ENCODE assay signal across 22 cellular contexts in genomic region chr16:75048051-75048450, GRCh38. TPM values are rescaled to one million over a fixed set of nuclear protein-coding genes. Genes with fewer than 3 reads are reported as not detected.
A peak's percentile ranks its signal among the peaks of the same experiment; 100 is the strongest.
DNase-seq lines count a peak whose midpoint lies in the region; ATAC-seq and TF ChIP-seq lines count a peak whose summit lies in the region.
"Had no signal": no experiment of that assay in that cellular context is flagged by ENCODE, and none has a peak within 500 bp of the region (broad histone marks: within the 10 kb centered on the region; RNA-seq: fewer than 3 reads in every experiment).

No MANE protein-coding gene starts in this region.

- WGBS in esophagus, 2 donors: 63 to 86% methylated on average over 4 of the region's 4 CpGs

- H3K4me3 ChIP-seq in GM23338 (no peak overlapping the region), esophagus (ENCODE audit: low read depth in 1 of 2, low read length in 2 of 2) (no peak overlapping the region), gastrocnemius medialis (no peak overlapping the region)
- H3K4me3 ChIP-seq: coronary artery, spleen had no signal

- ATAC-seq in GM23338 (no peak), gastrocnemius medialis (no peak), SK-N-SH treated with all-trans-retinoic acid at 6 μM for 48 hours (no peak)
- ATAC-seq in effector memory CD8-positive, alpha-beta T cell (replicated peaks): no peak
- ATAC-seq: activated CD4-positive, alpha-beta T cell treated with anti-CD3 and anti-CD28 coated beads for 36 hours; HCT116; naive thymus-derived CD4-positive, alpha-beta T cell; stimulated activated effector memory CD8-positive, alpha-beta T cell treated with anti-CD3 and anti-CD28 coated beads, Interleukin-12 subunit alpha, Interleukin-12 subunit beta, amount 100 ng/mL, for 72 hours had no signal

- no peak for TF ChIP-seq CTCF in GM23338 (conservative IDR thresholded peaks at IDR 0.05; ENCODE audit: low read depth in 2 of 2)
- TF ChIP-seq CTCF in gastrocnemius medialis (IDR thresholded peaks at IDR 0.05 in 4 of 5, conservative IDR thresholded peaks at IDR 0.05 in 1 of 5): no peak

- H4K20me1 ChIP-seq in GM23338 (replicated peaks; ENCODE audit: insufficient read depth): peaks cover 24% of the 10 kb centered on the region

- TF ChIP-seq POLR2A in gastrocnemius medialis (IDR thresholded peaks at IDR 0.05): no peak

- peaks cover 6% of the 10 kb centered on the region; the same call in 2 of the 3 replicates for H3K36me3 Mint-ChIP-seq in GM23338 (ENCODE audit: low read depth)
- no peaks in the 10 kb centered on the region for H3K36me3 Mint-ChIP-seq in effector memory CD8-positive, alpha-beta T cell (ENCODE audit: insufficient read depth)
- H3K36me3 Mint-ChIP-seq: stimulated activated effector memory CD8-positive, alpha-beta T cell treated with anti-CD3 and anti-CD28 coated beads, Interleukin-12 subunit alpha, Interleukin-12 subunit beta, amount 100 ng/mL, for 72 hours had no signal

- peak overlapping the region; percentile 4; the same call in 1 of the 2 replicates for H3K27ac Mint-ChIP-seq in GM23338
- no peak overlapping the region for H3K27ac Mint-ChIP-seq in effector memory CD8-positive, alpha-beta T cell
- H3K27ac Mint-ChIP-seq: activated CD4-positive, alpha-beta T cell treated with anti-CD3 and anti-CD28 coated beads for 36 hours; activated naive CD4-positive, alpha-beta T cell treated with anti-CD3 and anti-CD28 coated beads for 36 hours; stimulated activated effector memory CD8-positive, alpha-beta T cell treated with anti-CD3 and anti-CD28 coated beads, Interleukin-12 subunit alpha, Interleukin-12 subunit beta, amount 100 ng/mL, for 72 hours had no signal

- 0 out of 2 replicates have a peak, but pooled peaks cover 4% of the 10 kb centered on the region for H3F3A ChIP-seq in GM23338 (replicated peaks; ENCODE audit: low read depth)

- H3K4me1 ChIP-seq in GM23338 (ENCODE audit: insufficient read depth): peaks cover 5% of the 10 kb centered on the region
- no peaks in the 10 kb centered on the region for H3K4me1 ChIP-seq in esophagus (ENCODE audit: control insufficient read depth in 2 of 2, insufficient read depth in 2 of 2, low read length in 1 of 2)
- H3K4me1 ChIP-seq in gastrocnemius medialis: peaks cover 57 to 62% of the 10 kb centered on the region in 2 donors

- peaks cover 97% of the 10 kb centered on the region for H3K79me2 ChIP-seq in GM23338 (replicated peaks; ENCODE audit: insufficient read depth)

- no peak for DNase-seq in GM23338 (ENCODE audit: low spot score)
- peak; percentile 22 for DNase-seq in NCI-H226
- no peak for DNase-seq in gastrocnemius medialis
- DNase-seq in Ammon's horn (ENCODE audit: low spot score): no peak
- no peak for DNase-seq in effector memory CD8-positive, alpha-beta T cell
- DNase-seq: activated CD4-positive, alpha-beta T cell treated with anti-CD3 and anti-CD28 coated beads for 36 hours; activated naive CD4-positive, alpha-beta T cell treated with anti-CD3 and anti-CD28 coated beads for 36 hours; activated T-cell treated with anti-CD3 and anti-CD28 coated beads, Interleukin-2, amount 50 U/mL, for 48 hours; amygdala; head of caudate nucleus; naive thymus-derived CD4-positive, alpha-beta T cell; NCI-H1436; NCI-H524 treated with DMSO at 0.1 percent for 48 hours; occipital lobe; spleen; stimulated activated CD4-positive, alpha-beta T cell treated with anti-CD3 and anti-CD28 coated beads, Interleukin-2, amount 100 ng/mL, for 48 hours had no signal

- in situ Hi-C loops in gastrocnemius medialis (cut with MboI; ENCODE audit: low sequenced_read_pairs in 4 of 4): no loop called here

- H3K27ac ChIP-seq in GM23338 (ENCODE audit: low read depth) (peak overlapping the region; percentile 47; the same call in 1 of the 2 replicates), esophagus (ENCODE audit: low read depth in 2 of 2, low read length in 1 of 2) (peak overlapping the region; percentile 1 to 77), gastrocnemius medialis (peak overlapping the region; percentile 45 to 83 (median 64))
- H3K27ac ChIP-seq: C4-2B, coronary artery, spleen had no signal

- H3K9me2 ChIP-seq in GM23338 (ENCODE audit: insufficient read depth): no peaks in the 10 kb centered on the region

- no peak overlapping the region for H3K4me3 Mint-ChIP-seq in GM23338
- H3K4me3 Mint-ChIP-seq in effector memory CD8-positive, alpha-beta T cell: no peak overlapping the region
- H3K4me3 Mint-ChIP-seq: activated CD4-positive, alpha-beta T cell treated with anti-CD3 and anti-CD28 coated beads for 36 hours; activated naive CD4-positive, alpha-beta T cell treated with anti-CD3 and anti-CD28 coated beads for 36 hours; naive thymus-derived CD4-positive, alpha-beta T cell; stimulated activated effector memory CD8-positive, alpha-beta T cell treated with anti-CD3 and anti-CD28 coated beads, Interleukin-12 subunit alpha, Interleukin-12 subunit beta, amount 100 ng/mL, for 72 hours had no signal

- H3K27me3 ChIP-seq in GM23338 (ENCODE audit: insufficient read depth) (no peaks in the 10 kb centered on the region), esophagus (ENCODE audit: control insufficient read depth in 1 of 2, insufficient read depth in 2 of 2, low read length in 2 of 2) (no peaks in the 10 kb centered on the region), gastrocnemius medialis (no peaks in the 10 kb centered on the region)
- H3K27me3 ChIP-seq: spleen had no signal

- intact Hi-C loops in gastrocnemius medialis (cut with DNase I; ENCODE audit: low total_unique reads): loop anchor here (5.0 kb wide), 1 partner anchor 46 kb away; no protein-coding TSS in a partner anchor

- H3K4me1 Mint-ChIP-seq in GM23338: peaks cover 6% of the 10 kb centered on the region
- H3K4me1 Mint-ChIP-seq in effector memory CD8-positive, alpha-beta T cell (ENCODE audit: low read depth in 2 of 2): no peaks in the 10 kb centered on the region

- H2AFZ ChIP-seq in GM23338: no peak overlapping the region

- H3K36me3 ChIP-seq in GM23338 (ENCODE audit: insufficient read depth): no peaks in the 10 kb centered on the region
- H3K36me3 ChIP-seq in esophagus (ENCODE audit: control insufficient read depth in 2 of 2, insufficient read depth in 2 of 2, low read length in 1 of 2): no peaks in the 10 kb centered on the region
- H3K36me3 ChIP-seq in gastrocnemius medialis: no peaks in the 10 kb centered on the region
- H3K36me3 ChIP-seq: spleen had no signal

- H3K27me3 Mint-ChIP-seq in GM23338 (ENCODE audit: insufficient read depth, low read depth, poor library complexity): peaks cover 3% of the 10 kb centered on the region
- H3K27me3 Mint-ChIP-seq in effector memory CD8-positive, alpha-beta T cell: no peaks in the 10 kb centered on the region
- H3K27me3 Mint-ChIP-seq: activated CD4-positive, alpha-beta T cell treated with anti-CD3 and anti-CD28 coated beads for 36 hours; naive thymus-derived CD4-positive, alpha-beta T cell had no signal

- no peaks in the 10 kb centered on the region for H3K9me3 ChIP-seq in esophagus (ENCODE audit: control insufficient read depth in 2 of 2, insufficient read depth in 1 of 2, low read depth in 1 of 2, low read length in 1 of 2)
- no peaks in the 10 kb centered on the region for H3K9me3 ChIP-seq in gastrocnemius medialis
- H3K9me3 ChIP-seq: spleen had no signal

- no peaks in the 10 kb centered on the region for H3K9me3 Mint-ChIP-seq in GM23338
- H3K9me3 Mint-ChIP-seq in effector memory CD8-positive, alpha-beta T cell: no peaks in the 10 kb centered on the region
- H3K9me3 Mint-ChIP-seq: activated naive CD4-positive, alpha-beta T cell treated with anti-CD3 and anti-CD28 coated beads for 36 hours; stimulated activated effector memory CD8-positive, alpha-beta T cell treated with anti-CD3 and anti-CD28 coated beads, Interleukin-12 subunit alpha, Interleukin-12 subunit beta, amount 100 ng/mL, for 72 hours had no signal

- H3K4me2 ChIP-seq in GM23338: no peak overlapping the region

TF ChIP-seq in GM23338, 12 proteins besides CTCF, POLR2A, EP300 and RAD21 (continues in another document):
- no peak for TF ChIP-seq POLR2AphosphoS5 (IDR thresholded peaks at IDR 0.05; ENCODE audit: low read depth)
- TF ChIP-seq EZH2phosphoT487 (IDR thresholded peaks at IDR 0.05; ENCODE audit: unreplicated experiment): no peak
- no peak for TF ChIP-seq NANOG (IDR thresholded peaks at IDR 0.05; ENCODE audit: borderline replicate concordance)
- TF ChIP-seq JUNB (IDR thresholded peaks at IDR 0.05; ENCODE audit: unreplicated experiment): no peak
- no peak for TF ChIP-seq ZNF114 (CRISPR knock-in tag; IDR thresholded peaks at IDR 0.05)
- TF ChIP-seq CREB1 (CRISPR knock-in tag; IDR thresholded peaks at IDR 0.05; ENCODE audit: low read depth): no peak
- no peak for TF ChIP-seq EZH2 (IDR thresholded peaks at IDR 0.05; ENCODE audit: low read depth, unreplicated experiment)
- no peak for TF ChIP-seq STAT1 (IDR thresholded peaks at IDR 0.05; ENCODE audit: unreplicated experiment)

TF ChIP-seq in SK-N-SH treated with all-trans-retinoic acid at 6 μM for 48 hours, 23 proteins besides CTCF, POLR2A, EP300 and RAD21 (continues in another document):
- no peak for TF ChIP-seq OSR1 (CRISPR knock-in tag; IDR thresholded peaks at IDR 0.05)
- no peak for TF ChIP-seq CSRNP3 (CRISPR knock-in tag; IDR thresholded peaks at IDR 0.05)
- TF ChIP-seq ZFP30 (CRISPR knock-in tag; IDR thresholded peaks at IDR 0.05): no peak
- no peak for TF ChIP-seq RARB (CRISPR knock-in tag; IDR thresholded peaks at IDR 0.05)
- no peak for TF ChIP-seq CSDC2 (CRISPR knock-in tag; IDR thresholded peaks at IDR 0.05)
- TF ChIP-seq ZNF8 (CRISPR knock-in tag; IDR thresholded peaks at IDR 0.05): no peak
- no peak for TF ChIP-seq TOX (CRISPR knock-in tag; IDR thresholded peaks at IDR 0.05; ENCODE audit: borderline replicate concordance)
- TF ChIP-seq GLIS3 (CRISPR knock-in tag; IDR thresholded peaks at IDR 0.05): no peak

RNA-seq across cellular contexts. Expression of gene ZNRF1, which starts 49.2 kb away (rescaled TPM):
- total RNA-seq in GM23338 (2014; rRNA removed; shearing (Covaris generic)): 42.1 and 52.9 TPM in 2 replicates
- polyA plus RNA-seq in GM23338 (2016; fragmentation: Nextera tagmentation; extraction: Ambion mirVana): 22.4 and 31.9 TPM in 2 replicates
- 10 to 100 TPM; 36.2 to 39.5 TPM for polyA plus RNA-seq in esophagus
- total RNA-seq in gastrocnemius medialis: 10 to 100 TPM; 21.7 to 37.1 (median 30.2) TPM
